In the genomic region with DNA sequence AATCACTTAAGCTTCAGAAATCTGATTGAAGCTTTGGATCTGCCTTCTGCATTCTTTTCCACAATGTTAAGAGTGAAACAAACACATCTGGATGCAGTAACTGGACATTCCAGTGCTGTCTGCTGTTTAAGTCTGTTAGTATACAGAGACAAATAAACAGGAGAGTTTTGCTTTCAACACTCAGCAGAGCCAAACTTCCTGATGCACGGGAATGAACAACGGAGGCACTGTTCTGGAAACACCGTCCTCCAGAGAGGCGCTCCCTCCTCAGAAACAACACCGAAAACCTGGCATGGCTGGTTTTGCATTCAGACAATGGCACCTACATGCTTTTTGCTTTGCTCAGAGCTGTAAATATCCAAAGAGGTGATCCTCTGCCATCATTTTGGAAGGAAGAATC, we compare ENCODE assay signal across 20 cellular contexts. TPM values are rescaled to one million over a fixed set of nuclear protein-coding genes. Genes with fewer than 3 reads are reported as not detected.
A peak's percentile ranks its signal among the peaks of the same experiment; 100 is the strongest.
DNase-seq lines count a peak whose midpoint lies in the region; ATAC-seq and TF ChIP-seq lines count a peak whose summit lies in the region.
"Had no signal": no experiment of that assay in that cellular context is flagged by ENCODE, and none has a peak within 500 bp of the region (broad histone marks: within the 10 kb centered on the region; RNA-seq: fewer than 3 reads in every experiment).

No MANE protein-coding gene starts in this region.

- H3K4me1 ChIP-seq in heart left ventricle (peaks cover 0 to 67% (median 14%) of the 10 kb centered on the region in 12 donors), right atrium auricular region (peaks cover 0 to 32% of the 10 kb centered on the region in 2 donors), esophagus squamous epithelium (peaks cover 41 to 71% (median 53%) of the 10 kb centered on the region in 3 donors)

- no peak for ATAC-seq in heart left ventricle
- no peak for ATAC-seq in HG02763 (IDR thresholded peaks at IDR 0.05; ENCODE audit: unreplicated experiment)
- no peak for ATAC-seq in GM18505 (IDR thresholded peaks at IDR 0.05; ENCODE audit: unreplicated experiment)
- ATAC-seq: activated T-cell treated with anti-CD3 and anti-CD28 coated beads, Interleukin-2, amount 50 U/mL, for 72 hours; effector memory CD8-positive, alpha-beta T cell; HepG2 had no signal

- DNase-seq in heart left ventricle = no peak
- DNase-seq in right atrium auricular region (ENCODE audit: low spot score) = no peak
- DNase-seq in esophagus squamous epithelium (lab: John Stamatoyannopoulos, UW) = no peak
- peak; percentile 32 for DNase-seq in mucosa of gallbladder (ENCODE audit: low spot score)
- no peak for DNase-seq in CD1c-positive myeloid dendritic cell (ENCODE audit: extremely low spot score)
- no peak for DNase-seq in NCI-H2081 (lab: John Stamatoyannopoulos, UW)
- DNase-seq: activated CD4-positive, alpha-beta memory T cell treated with anti-CD3 and anti-CD28 coated beads for 36 hours; activated naive CD8-positive, alpha-beta T cell treated with anti-CD3 and anti-CD28 coated beads, Interleukin-2, amount 10 ng/mL, durations not matched to agents 7 days and 5 days; activated T-cell treated with anti-CD3 and anti-CD28 coated beads, Interleukin-2, amount 50 U/mL, for 72 hours; CD4-positive, alpha-beta T cell; central memory CD4-positive, alpha-beta T cell; effector memory CD8-positive, alpha-beta T cell; MV-4-11; naive B cell; NCI-H774 had no signal

- H3K27ac ChIP-seq in heart left ventricle = peak overlapping the region in 7 of 12 donors; percentile 14 to 58 (median 40)
- no peak overlapping the region for H3K27ac ChIP-seq in right atrium auricular region
- peak overlapping the region; percentile 74 to 87 (median 86) for H3K27ac ChIP-seq in esophagus squamous epithelium
- H3K27ac ChIP-seq: thoracic aorta had no signal

- H3K36me3 ChIP-seq in heart left ventricle (no peaks in the 10 kb centered on the region), right atrium auricular region (no peaks in the 10 kb centered on the region), esophagus squamous epithelium (no peaks in the 10 kb centered on the region)
- H3K36me3 ChIP-seq: thoracic aorta had no signal

- TF ChIP-seq CTCF in heart left ventricle (IDR thresholded peaks at IDR 0.05) (no peak), right atrium auricular region (IDR thresholded peaks at IDR 0.05) (no peak), esophagus squamous epithelium (IDR thresholded peaks at IDR 0.05) (peak in 1 of 6 experiments; percentile 7)

- H3K27me3 ChIP-seq in heart left ventricle (no peaks in the 10 kb centered on the region), right atrium auricular region (no peaks in the 10 kb centered on the region), esophagus squamous epithelium (no peaks in the 10 kb centered on the region)

- WGBS in heart left ventricle, 4 donors = 50 to 70% (median 52%) methylated on average over 5 of the region's 5 CpGs
- WGBS in esophagus squamous epithelium, 2 donors = 25 to 36% methylated on average over 5 of the region's 5 CpGs

- H3K9me3 ChIP-seq in heart left ventricle = no peaks in the 10 kb centered on the region
- no peaks in the 10 kb centered on the region for H3K9me3 ChIP-seq in right atrium auricular region
- H3K9me3 ChIP-seq in esophagus squamous epithelium = no peaks in the 10 kb centered on the region
- H3K9me3 ChIP-seq: thoracic aorta had no signal

- TF ChIP-seq POLR2A in heart left ventricle (IDR thresholded peaks at IDR 0.05) = no peak
- no peak for TF ChIP-seq POLR2A in esophagus squamous epithelium (IDR thresholded peaks at IDR 0.05)
- no peak for TF ChIP-seq POLR2A in GM18505 (IDR thresholded peaks at IDR 0.05; ENCODE audit: borderline replicate concordance, extremely low read depth, insufficient read depth, insufficient read length)

- peak overlapping the region in 1 of 12 donors; percentile 2 for H3K4me3 ChIP-seq in heart left ventricle
- H3K4me3 ChIP-seq in right atrium auricular region = no peak overlapping the region
- peak overlapping the region in 1 of 4 donors; percentile 13 for H3K4me3 ChIP-seq in esophagus squamous epithelium
- H3K4me3 ChIP-seq: thoracic aorta had no signal

- intact Hi-C loops in heart left ventricle (cut with DNase I) = loop anchor here in 2 of 10 donors (5.0 to 10.0 kb wide), 2 partner anchors 204 to 221 kb away; a partner anchor contains a TSS
- intact Hi-C loops in esophagus squamous epithelium (cut with DNase I) = no loop called here

RNA-seq across cellular contexts. Expression of a gene that starts 2.0 kb away (rescaled TPM):
- 1 to 10 TPM in 7 of 9 donors, under 1 TPM in 2; 0.25 to 9.0 (median 2.0) TPM for total RNA-seq in heart left ventricle
- polyA plus RNA-seq in heart left ventricle = under 1 TPM; 0.50 to 0.72 TPM
- total RNA-seq in right atrium auricular region = 1 to 10 TPM; 1.0 to 3.6 TPM
- total RNA-seq in esophagus squamous epithelium = 1 to 10 TPM; 5.1 to 9.3 (median 9.2) TPM
- 15.5 TPM for total RNA-seq in mucosa of gallbladder
- total RNA-seq: A172, HepG2 had no signal
- polyA plus RNA-seq: HepG2 had no signal

Comparison
In these comparisons a context has a peak if more than half of its experiments do, and no peak if none do; other contexts are left out.
1. H3K27ac ChIP-seq: peak in heart left ventricle (7 of 12) and esophagus squamous epithelium (4 of 4); none in right atrium auricular region (0 of 2).